In genomic region chr2:239167011-239167673, GRCh38 we compare ENCODE assay signal across 21 cellular contexts.
A peak's percentile ranks its signal among the peaks of the same experiment; 100 is the strongest.
DNase-seq lines count a peak whose midpoint lies in the region; ATAC-seq and TF ChIP-seq lines count a peak whose summit lies in the region.
"Had no signal": no experiment of that assay in that cellular context is flagged by ENCODE, and none has a peak within 500 bp of the region (broad histone marks: within the 10 kb centered on the region; RNA-seq: fewer than 3 reads in every experiment).

No MANE protein-coding gene starts in this region.

- 91 to 95% (median 93%) methylated on average over 8 to 15 of the region's 15 CpGs for WGBS in adrenal gland, 4 donors

- DNase-seq in Peyer's patch (peak in 2 of 3 donors; percentile 40 to 47), adrenal gland (peak in 5 of 7 donors; percentile 4 to 34 (median 7)), left lobe of liver (ENCODE audit: low spot score) (peak; percentile 38), NCI-H2171 (lab: John Stamatoyannopoulos, UW) (no peak)
- DNase-seq: activated CD4-positive, alpha-beta T cell treated with anti-CD3 and anti-CD28 coated beads, Interleukin-2, amount 10 ng/mL, durations not matched to agents 7 days and 5 days; activated naive CD8-positive, alpha-beta T cell treated with anti-CD3 and anti-CD28 coated beads for 36 hours; Calu3; effector CD4-positive, alpha-beta T cell; erythroblast; foreskin keratinocyte; hippocampal formation; NCI-H187; NCI-H524 treated with DMSO at 0.1 percent for 48 hours; nucleus accumbens; stomach had no signal

- no peaks in the 10 kb centered on the region for H3K9me3 ChIP-seq in Peyer's patch
- peaks cover 0 to 15% (median 5%) of the 10 kb centered on the region in 3 donors for H3K9me3 ChIP-seq in adrenal gland (replicated peaks in 1 of 3)

- H3K36me3 ChIP-seq in Peyer's patch, result peaks cover 0 to 16% (median 0%) of the 10 kb centered on the region in 3 donors
- peaks cover 0 to 8% of the 10 kb centered on the region in 2 donors for H3K36me3 ChIP-seq in adrenal gland (replicated peaks in 1 of 2)
- peaks cover 11% of the 10 kb centered on the region for H3K36me3 ChIP-seq in rectal smooth muscle tissue (ENCODE audit: control insufficient read depth, insufficient read depth, low read length)

- H3K4me1 ChIP-seq in Peyer's patch (no peaks in the 10 kb centered on the region), adrenal gland (replicated peaks in 1 of 2) (peaks cover 0 to 3% of the 10 kb centered on the region in 2 donors), rectal smooth muscle tissue (ENCODE audit: control insufficient read depth, insufficient read depth, low read length) (peaks cover 16% of the 10 kb centered on the region)
- H3K4me1 ChIP-seq: foreskin keratinocyte had no signal

- TF ChIP-seq CTCF in Peyer's patch (IDR thresholded peaks at IDR 0.05) (no peak), adrenal gland (IDR thresholded peaks at IDR 0.05) (no peak)

- no peak overlapping the region for H3K9ac ChIP-seq in rectal smooth muscle tissue (ENCODE audit: low read length)

- ATAC-seq in left lobe of liver (no peak), HG03045 (IDR thresholded peaks at IDR 0.05; ENCODE audit: unreplicated experiment) (no peak), GM18909 (IDR thresholded peaks at IDR 0.05; ENCODE audit: poor library complexity, unreplicated experiment) (no peak), GM19328 (IDR thresholded peaks at IDR 0.05; ENCODE audit: unreplicated experiment) (no peak)
- ATAC-seq: foreskin keratinocyte, Panc1 had no signal

- H3K4me3 ChIP-seq in Peyer's patch (no peak overlapping the region), adrenal gland (no peak overlapping the region), rectal smooth muscle tissue (ENCODE audit: low read length) (no peak overlapping the region)
- H3K4me3 ChIP-seq: stomach had no signal

- TF ChIP-seq POLR2A in Peyer's patch (IDR thresholded peaks at IDR 0.05), result no peak
- TF ChIP-seq POLR2A in adrenal gland (IDR thresholded peaks at IDR 0.05), result no peak

- H3K27ac ChIP-seq in Peyer's patch, result no peak overlapping the region
- H3K27ac ChIP-seq in adrenal gland, result no peak overlapping the region
- H3K27ac ChIP-seq in rectal smooth muscle tissue (ENCODE audit: low read depth, low read length), result peak overlapping the region; percentile 25
- H3K27ac ChIP-seq: C4-2B, foreskin keratinocyte had no signal

- intact Hi-C loops in adrenal gland (cut with DNase I), result no loop called here

- H3K27me3 ChIP-seq in Peyer's patch (no peaks in the 10 kb centered on the region), adrenal gland (no peaks in the 10 kb centered on the region), rectal smooth muscle tissue (ENCODE audit: control insufficient read depth, insufficient read depth, low read length) (no peaks in the 10 kb centered on the region)
- H3K27me3 ChIP-seq: foreskin keratinocyte, stomach had no signal
